ENCODE assay signal across 23 cellular contexts in genomic region chr5:168424506-168425298, GRCh38.
DNase-seq lines count a peak whose midpoint lies in the region; ATAC-seq and TF ChIP-seq lines count a peak whose summit lies in the region.
"Had no signal": no experiment of that assay in that cellular context is flagged by ENCODE, and none has a peak within 500 bp of the region (broad histone marks: within the 10 kb centered on the region; RNA-seq: fewer than 3 reads in every experiment).

No MANE protein-coding gene starts in this region.

- H3K36me3 Mint-ChIP-seq in HFFc6 (ENCODE audit: low read depth): no peaks in the 10 kb centered on the region
- peaks cover 0 to 4% of the 10 kb centered on the region in 2 donors for H3K36me3 Mint-ChIP-seq in activated naive CD4-positive, alpha-beta T cell treated with anti-CD3 and anti-CD28 coated beads, Interleukin-2, amount 50 U/mL, for 72 hours
- H3K36me3 Mint-ChIP-seq: activated naive CD8-positive, alpha-beta T cell treated with anti-CD3 and anti-CD28 coated beads, Interleukin-2, amount 10 ng/mL, durations not matched to agents 7 days and 5 days; naive thymus-derived CD8-positive, alpha-beta T cell had no signal

- ATAC-seq in left lung (peak; percentile 28), HG02798 (IDR thresholded peaks at IDR 0.05; ENCODE audit: poor library complexity, unreplicated experiment) (no peak)
- ATAC-seq in activated naive CD4-positive, alpha-beta T cell treated with anti-CD3 and anti-CD28 coated beads, Interleukin-2, amount 50 U/mL, for 72 hours: no peak
- ATAC-seq: GM12878; naive thymus-derived CD8-positive, alpha-beta T cell; T-helper 17 cell had no signal

- no peak overlapping the region for H3K4me3 Mint-ChIP-seq in HFFc6
- H3K4me3 Mint-ChIP-seq: activated B cell treated with CpG ODN at 0.5 μM for 24 hours; activated naive CD8-positive, alpha-beta T cell treated with anti-CD3 and anti-CD28 coated beads, Interleukin-2, amount 10 ng/mL, durations not matched to agents 7 days and 5 days; naive thymus-derived CD8-positive, alpha-beta T cell; T-helper 17 cell had no signal

- H3K9me3 Mint-ChIP-seq in HFFc6: no peaks in the 10 kb centered on the region
- H3K9me3 Mint-ChIP-seq in activated naive CD4-positive, alpha-beta T cell treated with anti-CD3 and anti-CD28 coated beads, Interleukin-2, amount 50 U/mL, for 72 hours: no peaks in the 10 kb centered on the region
- H3K9me3 Mint-ChIP-seq: activated B cell treated with CpG ODN at 0.5 μM for 24 hours; activated naive CD8-positive, alpha-beta T cell treated with anti-CD3 and anti-CD28 coated beads, Interleukin-2, amount 10 ng/mL, durations not matched to agents 7 days and 5 days; naive thymus-derived CD8-positive, alpha-beta T cell had no signal

- no peaks in the 10 kb centered on the region for H3K9me3 ChIP-seq in left lung

- H3K36me3 ChIP-seq in left lung: peaks cover 0 to 19% of the 10 kb centered on the region in 2 donors
- H3K36me3 ChIP-seq: cardiac muscle cell had no signal

- no peaks in the 10 kb centered on the region; the same call in 1 of the 2 replicates for H3K27me3 Mint-ChIP-seq in HFFc6 (ENCODE audit: insufficient read depth)
- H3K27me3 Mint-ChIP-seq: activated B cell treated with CpG ODN at 0.5 μM for 24 hours; activated naive CD8-positive, alpha-beta T cell treated with anti-CD3 and anti-CD28 coated beads, Interleukin-2, amount 10 ng/mL, durations not matched to agents 7 days and 5 days; T-helper 17 cell had no signal

- TF ChIP-seq CTCF in AG09309 (IDR thresholded peaks at IDR 0.05; ENCODE audit: control insufficient read depth, insufficient read depth, low read depth, low read length, missing control alignments): no peak
- TF ChIP-seq CTCF in HFFc6 (IDR thresholded peaks at IDR 0.05): no peak
- no peak for TF ChIP-seq CTCF in astrocyte of the cerebellum (IDR thresholded peaks at IDR 0.05; ENCODE audit: low read depth, low read length, missing control alignments)
- TF ChIP-seq CTCF in left lung (IDR thresholded peaks at IDR 0.05): no peak

- no peaks in the 10 kb centered on the region for H3K27me3 ChIP-seq in left lung
- H3K27me3 ChIP-seq: cardiac muscle cell, dorsolateral prefrontal cortex had no signal

- H3K4me1 Mint-ChIP-seq in HFFc6 (ENCODE audit: low read depth): peaks cover 10% of the 10 kb centered on the region
- H3K4me1 Mint-ChIP-seq: activated B cell treated with CpG ODN at 0.5 μM for 24 hours; activated naive CD8-positive, alpha-beta T cell treated with anti-CD3 and anti-CD28 coated beads, Interleukin-2, amount 10 ng/mL, durations not matched to agents 7 days and 5 days had no signal

- DNase-seq in AG09309 (ENCODE audit: low read depth) (peak; percentile 28), HFFc6 (peak; percentile 5), astrocyte of the cerebellum (ENCODE audit: low read depth) (peak; percentile 41), left lung (no peak), NCI-H345 (lab: John Stamatoyannopoulos, UW) (no peak), SW480 (ENCODE audit: low spot score) (no peak)
- DNase-seq in activated naive CD4-positive, alpha-beta T cell treated with anti-CD3 and anti-CD28 coated beads, Interleukin-2, amount 50 U/mL, for 72 hours (ENCODE audit: low spot score in 2 of 2): no peak
- DNase-seq: activated B cell treated with CpG ODN at 0.5 μM for 24 hours; activated naive CD8-positive, alpha-beta T cell treated with anti-CD3 and anti-CD28 coated beads, Interleukin-2, amount 10 ng/mL, durations not matched to agents 7 days and 5 days; AML-193; dorsolateral prefrontal cortex; mesendoderm; naive thymus-derived CD8-positive, alpha-beta T cell; NCI-H2081; posterior cingulate gyrus; SIG-M5; small intestine; stimulated activated CD4-positive, alpha-beta T cell treated with anti-CD3 and anti-CD28 coated beads, Interleukin-4, amount 100 ng/mL, for 4 hours; substantia nigra; T-helper 17 cell had no signal

- in situ Hi-C loops in astrocyte of the cerebellum (cut with HindIII; ENCODE audit: low sequenced_read_pairs): no loop called here

- no peaks in the 10 kb centered on the region for H3K4me1 ChIP-seq in left lung

- intact Hi-C loops in left lung (cut with DNase I): no loop called here

- H3K4me3 ChIP-seq in AG09309 (ENCODE audit: control insufficient read depth, low read depth, low read length) (no peak overlapping the region), astrocyte of the cerebellum (ENCODE audit: low read depth, low read length) (no peak overlapping the region), left lung (no peak overlapping the region)
- H3K4me3 ChIP-seq: cardiac muscle cell, dorsolateral prefrontal cortex, GM12878 had no signal

- no peak overlapping the region for H3K27ac Mint-ChIP-seq in HFFc6
- H3K27ac Mint-ChIP-seq in activated naive CD4-positive, alpha-beta T cell treated with anti-CD3 and anti-CD28 coated beads, Interleukin-2, amount 50 U/mL, for 72 hours: no peak overlapping the region
- H3K27ac Mint-ChIP-seq: activated B cell treated with CpG ODN at 0.5 μM for 24 hours; activated naive CD8-positive, alpha-beta T cell treated with anti-CD3 and anti-CD28 coated beads, Interleukin-2, amount 10 ng/mL, durations not matched to agents 7 days and 5 days; naive thymus-derived CD8-positive, alpha-beta T cell; T-helper 17 cell had no signal

- no peak overlapping the region for H3K27ac ChIP-seq in left lung
- H3K27ac ChIP-seq: cardiac muscle cell, dorsolateral prefrontal cortex had no signal

Comparison
In these comparisons a context has a peak if more than half of its experiments do, and no peak if none do; other contexts are left out.
1. DNase-seq: peak in AG09309 (single experiment), HFFc6 (single experiment) and astrocyte of the cerebellum (single experiment); none in left lung (0 of 2), NCI-H345 (single experiment), SW480 (single experiment) and activated naive CD4-positive, alpha-beta T cell treated with anti-CD3 and anti-CD28 coated beads, Interleukin-2, amount 50 U/mL, for 72 hours (0 of 2).